In the genomic region with DNA sequence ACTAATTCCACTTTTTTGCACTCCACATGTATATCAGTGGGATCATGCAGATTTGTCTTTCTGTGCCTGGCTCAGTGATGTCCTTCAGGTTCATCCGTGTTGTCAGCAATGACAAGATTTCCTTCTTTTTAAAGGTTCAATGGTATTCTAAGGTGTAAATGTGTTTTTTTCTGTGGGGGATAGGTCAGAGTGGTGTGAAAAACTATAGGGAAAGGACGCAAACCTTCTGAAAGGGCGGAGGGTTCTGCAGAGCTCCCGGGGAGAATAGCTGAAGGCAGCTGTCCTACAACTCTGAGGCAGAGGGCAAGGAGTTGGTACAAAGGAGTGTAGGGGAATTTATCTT, we compare ENCODE assay signal across 17 cellular contexts. TPM values are rescaled to one million over a fixed set of nuclear protein-coding genes. Genes with fewer than 3 reads are reported as not detected.
A peak's percentile ranks its signal among the peaks of the same experiment; 100 is the strongest.
DNase-seq lines count a peak whose midpoint lies in the region; ATAC-seq, FAIRE-seq and TF ChIP-seq lines count a peak whose summit lies in the region.
"Had no signal": no experiment of that assay in that cellular context is flagged by ENCODE, and none has a peak within 500 bp of the region (broad histone marks: within the 10 kb centered on the region; RNA-seq: fewer than 3 reads in every experiment).

No MANE protein-coding gene starts in this region.

- no peak for DNase-seq in activated T-cell treated with anti-CD3 and anti-CD28 coated beads, Interleukin-2, amount 50 U/mL, for 24 hours
- no peak for DNase-seq in activated T-cell treated with anti-CD3 and anti-CD28 coated beads, Interleukin-2, amount 50 U/mL, for 48 hours
- DNase-seq in left colon (no peak), iPS-NIHi7 (ENCODE audit: extremely low spot score) (no peak), dedifferentiated amniotic fluid mesenchymal stem cell (ENCODE audit: extremely low spot score) (no peak), RCC 7860 (ENCODE audit: low spot score) (no peak)
- DNase-seq: anterior cingulate cortex; DMS79; heart right ventricle; NCI-H1092 treated with DMSO at 0.1 percent for 48 hours; stimulated activated naive B cell treated with anti-CD40 and anti-IgM and Interleukin-4, amounts not matched to agents 10 μg/mL and 1 μg/mL and 100 μg/mL, for 72 hours had no signal

- no peak overlapping the region for H3K4me3 Mint-ChIP-seq in activated T-cell treated with anti-CD3 and anti-CD28 coated beads, Interleukin-2, amount 50 U/mL, for 24 hours
- H3K4me3 Mint-ChIP-seq in stimulated activated memory B cell treated with anti-CD40 and anti-IgM and Interleukin-4, amounts not matched to agents 10 μg/mL and 1 μg/mL and 100 μg/mL, for 72 hours, result no peak overlapping the region
- H3K4me3 Mint-ChIP-seq: dendritic cell treated with granulocyte-macrophage colony-stimulating factor and Interleukin-4, amounts not matched to agents 40 ng/mL and 50 ng/mL, for 4 days had no signal

- H3K9me3 Mint-ChIP-seq in activated T-cell treated with anti-CD3 and anti-CD28 coated beads, Interleukin-2, amount 50 U/mL, for 24 hours, result no peaks in the 10 kb centered on the region
- no peaks in the 10 kb centered on the region for H3K9me3 Mint-ChIP-seq in stimulated activated memory B cell treated with anti-CD40 and anti-IgM and Interleukin-4, amounts not matched to agents 10 μg/mL and 1 μg/mL and 100 μg/mL, for 72 hours
- H3K9me3 Mint-ChIP-seq: dendritic cell treated with granulocyte-macrophage colony-stimulating factor and Interleukin-4, amounts not matched to agents 40 ng/mL and 50 ng/mL, for 4 days had no signal

- H3K27me3 Mint-ChIP-seq in activated T-cell treated with anti-CD3 and anti-CD28 coated beads, Interleukin-2, amount 50 U/mL, for 24 hours, result no peaks in the 10 kb centered on the region
- H3K27me3 Mint-ChIP-seq in stimulated activated memory B cell treated with anti-CD40 and anti-IgM and Interleukin-4, amounts not matched to agents 10 μg/mL and 1 μg/mL and 100 μg/mL, for 72 hours, result no peaks in the 10 kb centered on the region
- H3K27me3 Mint-ChIP-seq: stimulated activated naive B cell treated with anti-CD40 and anti-IgM and Interleukin-4, amounts not matched to agents 10 μg/mL and 1 μg/mL and 100 μg/mL, for 72 hours had no signal

- intact Hi-C loops in left colon (cut with DNase I, micrococcal nuclease), result no loop called here

- peak overlapping the region; percentile 27 for H3K27ac Mint-ChIP-seq in activated T-cell treated with anti-CD3 and anti-CD28 coated beads, Interleukin-2, amount 50 U/mL, for 24 hours
- H3K27ac Mint-ChIP-seq in stimulated activated memory B cell treated with anti-CD40 and anti-IgM and Interleukin-4, amounts not matched to agents 10 μg/mL and 1 μg/mL and 100 μg/mL, for 72 hours, result peak overlapping the region; percentile 11
- H3K27ac Mint-ChIP-seq: dendritic cell treated with granulocyte-macrophage colony-stimulating factor and Interleukin-4, amounts not matched to agents 40 ng/mL and 50 ng/mL, for 4 days had no signal

- peak; percentile 9 for ATAC-seq in left colon
- no peak for ATAC-seq in stimulated activated memory B cell treated with anti-CD40 and anti-IgM and Interleukin-4, amounts not matched to agents 10 μg/mL and 1 μg/mL and 100 μg/mL, for 72 hours
- ATAC-seq: heart right ventricle; Right ventricle myocardium inferior; sciatic nerve; stimulated activated naive B cell treated with anti-CD40 and anti-IgM and Interleukin-4, amounts not matched to agents 10 μg/mL and 1 μg/mL and 100 μg/mL, for 72 hours had no signal

- peaks cover 73% of the 10 kb centered on the region for H3K4me1 Mint-ChIP-seq in activated T-cell treated with anti-CD3 and anti-CD28 coated beads, Interleukin-2, amount 50 U/mL, for 24 hours (ENCODE audit: low read depth)
- peaks cover 63% of the 10 kb centered on the region for H3K4me1 Mint-ChIP-seq in stimulated activated memory B cell treated with anti-CD40 and anti-IgM and Interleukin-4, amounts not matched to agents 10 μg/mL and 1 μg/mL and 100 μg/mL, for 72 hours

- peak overlapping the region; percentile 99 for H3K27ac ChIP-seq in VCaP

- H3K36me3 Mint-ChIP-seq in activated T-cell treated with anti-CD3 and anti-CD28 coated beads, Interleukin-2, amount 50 U/mL, for 24 hours (ENCODE audit: low read depth), result peaks cover 28% of the 10 kb centered on the region
- no peaks in the 10 kb centered on the region for H3K36me3 Mint-ChIP-seq in stimulated activated memory B cell treated with anti-CD40 and anti-IgM and Interleukin-4, amounts not matched to agents 10 μg/mL and 1 μg/mL and 100 μg/mL, for 72 hours

- no peak for TF ChIP-seq CTCF in VCaP (conservative IDR thresholded peaks at IDR 0.05)

- no peak for FAIRE-seq in RCC 7860 (lab: Jason Lieb, UNC)
- FAIRE-seq: H54 had no signal

RNA-seq across cellular contexts. Expression of a gene that starts 21.9 kb away (rescaled TPM):
- total RNA-seq in left colon, result 100 to 1,000 TPM; 165 to 166 TPM

RNA-seq across cellular contexts. Expression of a gene that starts 22.0 kb away (rescaled TPM):
- total RNA-seq in left colon, result 10 to 100 TPM in 1 of 2 donors, 1 to 10 TPM in 1; 5.2 to 10.0 TPM

RNA-seq across cellular contexts. Expression of a gene that starts 38.1 kb away (rescaled TPM):
- 100 to 1,000 TPM in 1 of 2 donors, 10 to 100 TPM in 1; 78.5 to 127 TPM for total RNA-seq in left colon
